In the genomic region with DNA sequence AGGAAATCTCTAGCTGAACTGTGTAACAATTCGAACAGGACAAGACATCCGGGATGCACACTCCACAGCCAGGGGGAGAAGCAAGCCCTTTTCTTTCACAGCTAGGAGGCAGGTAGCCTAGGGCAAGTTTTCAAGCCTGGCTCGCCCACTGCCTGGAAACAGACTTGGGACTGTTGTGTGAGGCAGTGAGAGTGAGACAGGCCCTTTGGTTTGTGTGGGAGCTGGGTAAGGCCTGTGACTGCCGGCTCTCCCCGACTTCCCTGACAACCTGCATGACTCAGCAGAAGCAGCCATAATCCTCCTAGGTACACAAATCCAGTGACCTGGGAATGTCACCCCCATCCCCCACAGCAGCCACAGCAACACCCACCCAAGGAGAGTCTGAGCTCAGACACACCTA, we compare ENCODE assay signal across 31 cellular contexts.
A peak's percentile ranks its signal among the peaks of the same experiment; 100 is the strongest.
DNase-seq lines count a peak whose midpoint lies in the region; ATAC-seq, FAIRE-seq and TF ChIP-seq lines count a peak whose summit lies in the region.
"Had no signal": no experiment of that assay in that cellular context is flagged by ENCODE, and none has a peak within 500 bp of the region (broad histone marks: within the 10 kb centered on the region; RNA-seq: fewer than 3 reads in every experiment).

No MANE protein-coding gene starts in this region.

- H3K4me3 Mint-ChIP-seq in stimulated activated naive CD8-positive, alpha-beta T cell treated with anti-CD3 and anti-CD28 coated beads, Interleukin-15, amount 100 ng/mL, for 72 hours: no peak overlapping the region
- H3K4me3 Mint-ChIP-seq: activated naive CD8-positive, alpha-beta T cell treated with anti-CD3 and anti-CD28 coated beads, Interleukin-2, amount 10 ng/mL, durations not matched to agents 7 days and 5 days; natural killer cell had no signal

- TF ChIP-seq CTCF in bronchial epithelial cell (IDR thresholded peaks at IDR 0.05; ENCODE audit: insufficient read depth, low read length, severe bottlenecking) (no peak), retinal pigment epithelial cell (conservative IDR thresholded peaks at IDR 0.05; ENCODE audit: low read depth, low read length) (no peak)

- H3K4me3 ChIP-seq in bronchial epithelial cell (ENCODE audit: low read depth, low read length): no peak overlapping the region
- no peak overlapping the region for H3K4me3 ChIP-seq in retinal pigment epithelial cell (ENCODE audit: low read length)
- no peak overlapping the region for H3K4me3 ChIP-seq in aorta (ENCODE audit: low read length in 2 of 2)
- H3K4me3 ChIP-seq: esophagus squamous epithelium, GM23248, lung, Peyer's patch, SJSA1, tibial nerve had no signal

- no peaks in the 10 kb centered on the region for H3K4me1 Mint-ChIP-seq in stimulated activated naive CD8-positive, alpha-beta T cell treated with anti-CD3 and anti-CD28 coated beads, Interleukin-15, amount 100 ng/mL, for 72 hours
- H3K4me1 Mint-ChIP-seq: activated naive CD8-positive, alpha-beta T cell treated with anti-CD3 and anti-CD28 coated beads, Interleukin-2, amount 10 ng/mL, durations not matched to agents 7 days and 5 days; natural killer cell had no signal

- H3K36me3 ChIP-seq in bronchial epithelial cell (ENCODE audit: control insufficient read depth, insufficient read depth, low read length) (no peaks in the 10 kb centered on the region), aorta (ENCODE audit: control insufficient read depth in 1 of 2, insufficient read depth in 2 of 2, low read length in 1 of 2) (peaks cover 0 to 4% of the 10 kb centered on the region in 2 donors)
- H3K36me3 ChIP-seq: SJSA1 had no signal

- H3K27me3 ChIP-seq in bronchial epithelial cell (ENCODE audit: control insufficient read depth, insufficient read depth, low read length) (no peaks in the 10 kb centered on the region), aorta (ENCODE audit: control insufficient read depth in 1 of 2, insufficient read depth in 2 of 2, low read length in 1 of 2) (no peaks in the 10 kb centered on the region)
- H3K27me3 ChIP-seq: esophagus squamous epithelium, Peyer's patch, SJSA1, tibial nerve had no signal

- no peak for ATAC-seq in stimulated activated naive CD8-positive, alpha-beta T cell treated with anti-CD3 and anti-CD28 coated beads, Interleukin-15, amount 100 ng/mL, for 72 hours
- ATAC-seq in aorta (ENCODE audit: low FRiP score): no peak
- ATAC-seq: natural killer cell had no signal

- intact Hi-C loops in aorta (cut with DNase I): no loop called here

- DNase-seq in DMS53 (lab: John Stamatoyannopoulos, UW): peak; percentile 5
- DNase-seq in DMS53 treated with DMSO at 0.1 percent for 48 hours (lab: John Stamatoyannopoulos, UW; ENCODE audit: unreplicated experiment): no peak
- peak; percentile 20 for DNase-seq in RCC 7860 (ENCODE audit: low spot score)
- DNase-seq in bronchial epithelial cell (ENCODE audit: low read depth): peak; percentile 30
- DNase-seq in retinal pigment epithelial cell (ENCODE audit: low read depth): peak; percentile 22
- no peak for DNase-seq in mucosa of gallbladder (ENCODE audit: low spot score)
- DNase-seq in stimulated activated naive CD8-positive, alpha-beta T cell treated with anti-CD3 and anti-CD28 coated beads, Interleukin-15, amount 100 ng/mL, for 72 hours: no peak
- DNase-seq in aorta: no peak
- DNase-seq: activated CD4-positive, alpha-beta T cell treated with anti-CD3 and anti-CD28 coated beads, Interleukin-2, amount 50 U/mL, for 4 hours; activated gamma-delta T cell treated with Interleukin-2 at 50 U/mL for 16 hours; activated naive CD8-positive, alpha-beta T cell treated with anti-CD3 and anti-CD28 coated beads, Interleukin-2, amount 10 ng/mL, durations not matched to agents 7 days and 5 days; activated T-cell treated with anti-CD3 and anti-CD28 coated beads, Interleukin-2, amount 50 U/mL, for 48 hours; Calu3; dermis blood vessel endothelial cell; esophagus squamous epithelium; foreskin melanocyte; GM23248; Kasumi-1; MV-4-11; natural killer cell; NCI-H1436; NCI-H345; Peyer's patch; stimulated activated CD4-positive, alpha-beta T cell treated with anti-CD3 and anti-CD28 coated beads, Interleukin-15, amount 100 ng/mL, for 24 hours; stimulated activated CD4-positive, alpha-beta T cell treated with anti-CD3 and anti-CD28 coated beads, Interleukin-4, amount 100 ng/mL, for 4 hours; T-helper 1 cell had no signal

- 96 to 97% methylated on average over 5 of the region's 5 CpGs for WGBS in aorta, 2 donors

- no peak overlapping the region for H3K27ac ChIP-seq in aorta (ENCODE audit: low read depth in 1 of 2, low read length in 2 of 2)
- H3K27ac ChIP-seq: 22Rv1, esophagus squamous epithelium, GM23248, HL-60, Peyer's patch, SJSA1, tibial nerve had no signal

- peak overlapping the region in 1 of 2 donors; percentile 55 for H3K27ac Mint-ChIP-seq in stimulated activated naive CD8-positive, alpha-beta T cell treated with anti-CD3 and anti-CD28 coated beads, Interleukin-15, amount 100 ng/mL, for 72 hours
- H3K27ac Mint-ChIP-seq: activated naive CD8-positive, alpha-beta T cell treated with anti-CD3 and anti-CD28 coated beads, Interleukin-2, amount 10 ng/mL, durations not matched to agents 7 days and 5 days; natural killer cell had no signal

- no peak for FAIRE-seq in RCC 7860 (lab: Jason Lieb, UNC)
- no peak for FAIRE-seq in bronchial epithelial cell (lab: Jason Lieb, UNC)

- no peaks in the 10 kb centered on the region for H3K9me3 Mint-ChIP-seq in stimulated activated naive CD8-positive, alpha-beta T cell treated with anti-CD3 and anti-CD28 coated beads, Interleukin-15, amount 100 ng/mL, for 72 hours
- H3K9me3 Mint-ChIP-seq: activated naive CD8-positive, alpha-beta T cell treated with anti-CD3 and anti-CD28 coated beads, Interleukin-2, amount 10 ng/mL, durations not matched to agents 7 days and 5 days; natural killer cell had no signal

- H3K4me1 ChIP-seq in aorta (ENCODE audit: control insufficient read depth in 1 of 2, insufficient read depth in 2 of 2, low read length in 2 of 2): no peaks in the 10 kb centered on the region
- H3K4me1 ChIP-seq: esophagus squamous epithelium, Peyer's patch, SJSA1, tibial nerve had no signal

- H3K27me3 Mint-ChIP-seq in stimulated activated naive CD8-positive, alpha-beta T cell treated with anti-CD3 and anti-CD28 coated beads, Interleukin-15, amount 100 ng/mL, for 72 hours: no peaks in the 10 kb centered on the region
- H3K27me3 Mint-ChIP-seq: activated naive CD8-positive, alpha-beta T cell treated with anti-CD3 and anti-CD28 coated beads, Interleukin-2, amount 10 ng/mL, durations not matched to agents 7 days and 5 days had no signal

- H3K9me3 ChIP-seq in aorta (ENCODE audit: control insufficient read depth, low read length): no peaks in the 10 kb centered on the region
- H3K9me3 ChIP-seq: esophagus squamous epithelium, Peyer's patch, SJSA1, tibial nerve had no signal

Comparison
In these comparisons a context has a peak if more than half of its experiments do, and no peak if none do; other contexts are left out.
1. DNase-seq: peak in DMS53 (single experiment), RCC 7860 (single experiment), bronchial epithelial cell (single experiment) and retinal pigment epithelial cell (single experiment); none in DMS53 treated with DMSO at 0.1 percent for 48 hours (single experiment), mucosa of gallbladder (single experiment), stimulated activated naive CD8-positive, alpha-beta T cell treated with anti-CD3 and anti-CD28 coated beads, Interleukin-15, amount 100 ng/mL, for 72 hours (0 of 2) and aorta (0 of 2).